In genomic region chr1:203206116-203206687, GRCh38 we compare ENCODE assay signal across 1 cellular context.
TF ChIP-seq lines count a peak whose summit lies in the region.

No MANE protein-coding gene starts in this region.

TF ChIP-seq in GM23338, 12 proteins besides CTCF, POLR2A, EP300 and RAD21:
- TF ChIP-seq REST (IDR thresholded peaks at IDR 0.05; ENCODE audit: unreplicated experiment) (no peak), STAT1 (IDR thresholded peaks at IDR 0.05; ENCODE audit: unreplicated experiment) (no peak), ZNF331 (CRISPR knock-in tag; IDR thresholded peaks at IDR 0.05; ENCODE audit: low read depth) (no peak), ZNF462 (CRISPR knock-in tag; IDR thresholded peaks at IDR 0.05) (no peak), EZH2phosphoT487 (IDR thresholded peaks at IDR 0.05; ENCODE audit: unreplicated experiment) (no peak), POLR2AphosphoS5 (IDR thresholded peaks at IDR 0.05; ENCODE audit: low read depth) (no peak), JUNB (IDR thresholded peaks at IDR 0.05; ENCODE audit: unreplicated experiment) (no peak), NANOG (IDR thresholded peaks at IDR 0.05; ENCODE audit: borderline replicate concordance) (no peak), CREB1 (CRISPR knock-in tag; IDR thresholded peaks at IDR 0.05; ENCODE audit: low read depth) (no peak), ETS1 (IDR thresholded peaks at IDR 0.05) (no peak), EZH2 (IDR thresholded peaks at IDR 0.05; ENCODE audit: low read depth, unreplicated experiment) (no peak), ZNF114 (CRISPR knock-in tag; IDR thresholded peaks at IDR 0.05) (no peak)
TF ChIP-seq in GM23338: peak in this region for 0.
